Comparison of ENCODE assay signal across 8 cellular contexts in the genomic region with DNA sequence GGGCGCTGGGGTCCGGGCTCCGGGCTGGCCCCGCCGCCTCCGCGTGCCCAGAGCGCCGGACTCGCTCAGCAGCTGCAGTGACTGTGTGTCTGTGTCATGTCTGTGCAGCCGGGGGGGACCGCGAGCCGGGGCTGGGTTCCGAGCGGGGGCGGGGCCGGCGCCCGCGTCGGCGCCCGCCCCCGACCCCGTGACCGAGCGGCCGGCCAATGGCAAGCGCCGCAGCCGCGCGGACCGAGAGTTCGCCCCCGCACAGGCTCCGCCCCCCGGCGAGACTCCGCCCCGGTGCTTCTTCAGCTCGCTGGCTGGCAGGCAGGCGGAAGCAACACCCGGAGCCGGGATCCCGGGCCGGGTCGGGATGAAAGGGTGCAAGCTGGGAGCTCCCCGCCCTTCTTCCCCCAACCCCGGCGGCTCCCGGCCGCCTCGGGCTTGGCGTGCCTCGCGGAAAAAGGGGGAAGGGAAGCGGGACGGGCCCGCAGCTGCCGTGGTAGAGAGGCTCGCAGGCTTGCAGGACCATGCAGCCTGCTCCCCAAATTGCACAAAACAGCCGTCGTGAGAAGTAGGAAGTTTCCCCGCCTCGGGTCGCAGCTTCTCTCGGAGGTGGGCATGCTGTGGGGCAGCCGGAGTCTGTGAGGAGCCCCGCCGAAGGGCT. TPM values are rescaled to one million over a fixed set of nuclear protein-coding genes. Genes with fewer than 3 reads are reported as not detected.
A peak's percentile ranks its signal among the peaks of the same experiment; 100 is the strongest.
DNase-seq lines count a peak whose midpoint lies in the region; ATAC-seq and TF ChIP-seq lines count a peak whose summit lies in the region.

No MANE protein-coding gene starts in this region.

- H3K4me3 ChIP-seq in fibroblast of pulmonary artery (replicated peaks; ENCODE audit: low read depth, low read length): peak overlapping the region; percentile 68

- TF ChIP-seq CTCF in fibroblast of pulmonary artery (IDR thresholded peaks at IDR 0.05; ENCODE audit: low read length, missing control alignments): no peak
- TF ChIP-seq CTCF in natural killer cell (IDR thresholded peaks at IDR 0.05): no peak

- DNase-seq in Caki2 (ENCODE audit: low read depth): peak; percentile 94
- DNase-seq in HuH-7.5 (ENCODE audit: low spot score): peak; percentile 91
- DNase-seq in RKO (ENCODE audit: low spot score): peak; percentile 95
- DNase-seq in activated effector memory CD4-positive, alpha-beta T cell treated with Interleukin-2 at 50 U/mL for 16 hours: peak; percentile 66
- DNase-seq in fibroblast of pulmonary artery (ENCODE audit: low read depth): peak; percentile 96
- DNase-seq in natural killer cell: peak; percentile 78

- in situ Hi-C loops in Caki2 (cut with HindIII; ENCODE audit: low pct_unique_long_range_greater_than_20kb, low sequenced_read_pairs): no loop called here

- H3K36me3 Mint-ChIP-seq in natural killer cell: no peaks in the 10 kb centered on the region
- H3K36me3 Mint-ChIP-seq in stimulated activated memory B cell treated with anti-CD40 and anti-IgM and Interleukin-4, amounts not matched to agents 10 μg/mL and 1 μg/mL and 100 μg/mL, for 72 hours: no peaks in the 10 kb centered on the region

- no peak overlapping the region for H3K27ac Mint-ChIP-seq in natural killer cell
- H3K27ac Mint-ChIP-seq in stimulated activated memory B cell treated with anti-CD40 and anti-IgM and Interleukin-4, amounts not matched to agents 10 μg/mL and 1 μg/mL and 100 μg/mL, for 72 hours: peak overlapping the region; percentile 43

- peak overlapping the region; percentile 90 for H3K4me3 Mint-ChIP-seq in natural killer cell
- peak overlapping the region; percentile 87 for H3K4me3 Mint-ChIP-seq in stimulated activated memory B cell treated with anti-CD40 and anti-IgM and Interleukin-4, amounts not matched to agents 10 μg/mL and 1 μg/mL and 100 μg/mL, for 72 hours

- H3K27me3 Mint-ChIP-seq in natural killer cell (ENCODE audit: low read depth in 2 of 2): peaks cover 38 to 61% of the 10 kb centered on the region in 2 donors
- H3K27me3 Mint-ChIP-seq in stimulated activated memory B cell treated with anti-CD40 and anti-IgM and Interleukin-4, amounts not matched to agents 10 μg/mL and 1 μg/mL and 100 μg/mL, for 72 hours: peaks cover 38% of the 10 kb centered on the region

- H3K9me3 Mint-ChIP-seq in natural killer cell: no peaks in the 10 kb centered on the region
- H3K9me3 Mint-ChIP-seq in stimulated activated memory B cell treated with anti-CD40 and anti-IgM and Interleukin-4, amounts not matched to agents 10 μg/mL and 1 μg/mL and 100 μg/mL, for 72 hours: no peaks in the 10 kb centered on the region

- ATAC-seq in GM21526 (IDR thresholded peaks at IDR 0.05; ENCODE audit: low FRiP score, unreplicated experiment) (peak; percentile 67), natural killer cell (peak; percentile 90 to 95 (median 93))
- peak; percentile 93 for ATAC-seq in stimulated activated memory B cell treated with anti-CD40 and anti-IgM and Interleukin-4, amounts not matched to agents 10 μg/mL and 1 μg/mL and 100 μg/mL, for 72 hours

- H3K4me1 Mint-ChIP-seq in natural killer cell: peaks cover 17 to 25% of the 10 kb centered on the region in 2 donors
- peaks cover 50% of the 10 kb centered on the region for H3K4me1 Mint-ChIP-seq in stimulated activated memory B cell treated with anti-CD40 and anti-IgM and Interleukin-4, amounts not matched to agents 10 μg/mL and 1 μg/mL and 100 μg/mL, for 72 hours

- intact Hi-C loops in natural killer cell (cut with micrococcal nuclease): no loop called here

RNA-seq across cellular contexts. Expression of a gene that starts 0.8 kb away (rescaled TPM):
- total RNA-seq in Caki2 (2014; rRNA removed; shearing (Covaris generic); ENCODE audit: low replicate concordance): 9.7 and 15.0 TPM in 2 replicates
- total RNA-seq in natural killer cell: 10 to 100 TPM in 1 of 3 donors, 1 to 10 TPM in 2; 2.6 to 11.6 (median 4.1) TPM

Comparison
In these comparisons a context has a peak if more than half of its experiments do, and no peak if none do; other contexts are left out.
1. Peak in every context shown above with its lines: DNase-seq, ATAC-seq and H3K4me3 ChIP-seq.